Comparison of ENCODE assay signal across 1 cellular context in the genomic region with DNA sequence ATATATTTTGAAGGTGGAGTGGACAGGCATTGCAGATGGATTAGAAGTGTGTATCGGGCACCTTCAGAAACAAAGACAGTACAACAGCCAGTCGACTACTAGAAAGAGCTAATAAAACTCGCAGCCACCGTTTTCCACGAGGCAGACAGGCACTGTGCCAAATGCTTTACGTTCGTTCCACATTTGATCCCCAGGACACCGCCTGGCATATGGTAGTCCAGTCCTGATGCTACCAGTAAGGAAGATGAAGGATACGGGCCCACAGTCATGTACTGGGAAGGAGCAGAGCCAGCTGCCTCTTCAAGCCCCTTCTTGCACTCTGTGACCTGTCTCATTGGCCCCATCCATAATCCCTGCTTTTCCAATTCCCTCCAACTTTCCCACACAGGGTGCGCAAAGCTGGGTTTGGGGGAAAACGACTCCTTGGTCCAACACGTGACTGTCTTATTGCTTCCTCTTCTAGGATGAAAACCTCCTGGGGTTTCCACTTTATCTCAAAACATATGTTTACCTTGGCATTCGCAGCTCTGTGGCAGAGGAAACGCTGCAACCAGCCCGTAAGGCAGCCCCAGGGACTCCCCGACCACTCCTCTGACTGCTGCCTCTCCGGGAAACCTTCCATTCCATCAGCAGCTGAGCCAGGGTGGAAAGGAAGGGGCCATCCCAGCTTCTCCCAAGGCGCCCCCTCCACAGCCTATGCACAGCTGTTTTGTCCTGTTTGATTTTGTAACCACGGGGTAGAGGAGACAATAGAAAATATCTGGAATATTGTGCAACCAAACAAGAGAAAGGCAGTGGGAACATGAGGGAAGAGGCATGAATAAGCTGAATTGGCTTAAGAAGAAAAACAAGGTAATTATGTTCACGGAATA.
TF ChIP-seq lines count a peak whose summit lies in the region.

No MANE protein-coding gene starts in this region.

TF ChIP-seq in HEK293, 187 proteins besides CTCF, POLR2A, EP300 and RAD21 (continued from another document and continues in another):
- TF ChIP-seq, protein P1, sequence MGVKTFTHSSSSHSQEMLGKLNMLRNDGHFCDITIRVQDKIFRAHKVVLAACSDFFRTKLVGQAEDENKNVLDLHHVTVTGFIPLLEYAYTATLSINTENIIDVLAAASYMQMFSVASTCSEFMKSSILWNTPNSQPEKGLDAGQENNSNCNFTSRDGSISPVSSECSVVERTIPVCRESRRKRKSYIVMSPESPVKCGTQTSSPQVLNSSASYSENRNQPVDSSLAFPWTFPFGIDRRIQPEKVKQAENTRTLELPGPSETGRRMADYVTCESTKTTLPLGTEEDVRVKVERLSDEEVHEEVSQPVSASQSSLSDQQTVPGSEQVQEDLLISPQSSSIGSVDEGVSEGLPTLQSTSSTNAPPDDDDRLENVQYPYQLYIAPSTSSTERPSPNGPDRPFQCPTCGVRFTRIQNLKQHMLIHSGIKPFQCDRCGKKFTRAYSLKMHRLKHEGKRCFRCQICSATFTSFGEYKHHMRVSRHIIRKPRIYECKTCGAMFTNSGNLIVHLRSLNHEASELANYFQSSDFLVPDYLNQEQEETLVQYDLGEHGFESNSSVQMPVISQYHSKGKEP (tag by site-specific recombination; IDR thresholded peaks at IDR 0.05): peak; percentile 73; the same call in 1 of the 2 replicates
- TF ChIP-seq ZNF621 (tag by site-specific recombination; IDR thresholded peaks at IDR 0.05) (no peak), GFI1B (tag by site-specific recombination; IDR thresholded peaks at IDR 0.05) (no peak), ZNF791 (tag by site-specific recombination; IDR thresholded peaks at IDR 0.05) (no peak), ZNF146 (tag by site-specific recombination; IDR thresholded peaks at IDR 0.05) (no peak), ZNF776 (tag by site-specific recombination; IDR thresholded peaks at IDR 0.05; ENCODE audit: borderline replicate concordance) (no peak), ZFP3 (tag by site-specific recombination; IDR thresholded peaks at IDR 0.05; ENCODE audit: low read depth) (no peak), ZNF169 (tag by site-specific recombination; IDR thresholded peaks at IDR 0.05) (no peak), ZNF114 (tag by site-specific recombination; IDR thresholded peaks at IDR 0.05) (no peak), ZNF311 (tag by site-specific recombination; IDR thresholded peaks at IDR 0.05; ENCODE audit: borderline replicate concordance) (no peak), ZNF202 (tag by site-specific recombination; IDR thresholded peaks at IDR 0.05; ENCODE audit: borderline replicate concordance) (no peak), ZNF23 (tag by site-specific recombination; IDR thresholded peaks at IDR 0.05; ENCODE audit: borderline replicate concordance) (no peak), ZNF585B (tag by site-specific recombination; IDR thresholded peaks at IDR 0.05) (no peak), ZFP69B (tag by site-specific recombination; IDR thresholded peaks at IDR 0.05) (peak; percentile 41; the same call in 1 of the 2 replicates), MEIS1 (CRISPR knock-in tag; IDR thresholded peaks at IDR 0.05; ENCODE audit: borderline replicate concordance) (no peak), ZNF792 (tag by site-specific recombination; IDR thresholded peaks at IDR 0.05) (no peak), ZFP41 (tag by site-specific recombination; IDR thresholded peaks at IDR 0.05; ENCODE audit: borderline replicate concordance) (no peak), ZNF292 (tag by site-specific recombination; IDR thresholded peaks at IDR 0.05; ENCODE audit: borderline replicate concordance, low read depth) (no peak), ZNF707 (tag by site-specific recombination; IDR thresholded peaks at IDR 0.05) (no peak), KLF16 (tag by site-specific recombination; IDR thresholded peaks at IDR 0.05) (0 out of 2 replicates have a peak, but pooled peaks have one; percentile 8), ZNF157 (tag by site-specific recombination; IDR thresholded peaks at IDR 0.05) (no peak), REPIN1 (tag by site-specific recombination; IDR thresholded peaks at IDR 0.05; ENCODE audit: low read depth) (no peak), ZNF677 (tag by site-specific recombination; IDR thresholded peaks at IDR 0.05) (no peak), ZNF324 (tag by site-specific recombination; IDR thresholded peaks at IDR 0.05) (no peak), OSR2 (tag by site-specific recombination; IDR thresholded peaks at IDR 0.05) (peak; percentile 71), ZNF335 (tag by site-specific recombination; conservative IDR thresholded peaks at IDR 0.05) (peak; percentile 80), ZNF664 (tag by site-specific recombination; IDR thresholded peaks at IDR 0.05) (no peak), SALL2 (tag by site-specific recombination; IDR thresholded peaks at IDR 0.05; ENCODE audit: borderline replicate concordance) (no peak), SETDB1 (IDR thresholded peaks at IDR 0.05; ENCODE audit: insufficient read length, low read length) (no peak), ZNF843 (tag by site-specific recombination; IDR thresholded peaks at IDR 0.05) (peak; percentile 38; the same call in 1 of the 2 replicates), ZIC2 (tag by site-specific recombination; IDR thresholded peaks at IDR 0.05) (peak; percentile 61), ZNF510 (tag by site-specific recombination; IDR thresholded peaks at IDR 0.05; ENCODE audit: insufficient replicate concordance) (peak; percentile 59), ZNF416 (tag by site-specific recombination; IDR thresholded peaks at IDR 0.05) (no peak), ZNF174 (tag by site-specific recombination; IDR thresholded peaks at IDR 0.05) (no peak), ZBTB48 (tag by site-specific recombination; IDR thresholded peaks at IDR 0.05) (peak; percentile 31; the same call in 1 of the 2 replicates), ZNF514 (tag by site-specific recombination; IDR thresholded peaks at IDR 0.05) (no peak), KLF1 (tag by site-specific recombination; IDR thresholded peaks at IDR 0.05) (no peak), ZNF138 (tag by site-specific recombination; IDR thresholded peaks at IDR 0.05; ENCODE audit: borderline replicate concordance) (no peak), ZNF670 (tag by site-specific recombination; IDR thresholded peaks at IDR 0.05; ENCODE audit: low read depth) (no peak), ZNF433 (tag by site-specific recombination; IDR thresholded peaks at IDR 0.05; ENCODE audit: low read depth) (no peak)
- TF ChIP-seq, protein P2, sequence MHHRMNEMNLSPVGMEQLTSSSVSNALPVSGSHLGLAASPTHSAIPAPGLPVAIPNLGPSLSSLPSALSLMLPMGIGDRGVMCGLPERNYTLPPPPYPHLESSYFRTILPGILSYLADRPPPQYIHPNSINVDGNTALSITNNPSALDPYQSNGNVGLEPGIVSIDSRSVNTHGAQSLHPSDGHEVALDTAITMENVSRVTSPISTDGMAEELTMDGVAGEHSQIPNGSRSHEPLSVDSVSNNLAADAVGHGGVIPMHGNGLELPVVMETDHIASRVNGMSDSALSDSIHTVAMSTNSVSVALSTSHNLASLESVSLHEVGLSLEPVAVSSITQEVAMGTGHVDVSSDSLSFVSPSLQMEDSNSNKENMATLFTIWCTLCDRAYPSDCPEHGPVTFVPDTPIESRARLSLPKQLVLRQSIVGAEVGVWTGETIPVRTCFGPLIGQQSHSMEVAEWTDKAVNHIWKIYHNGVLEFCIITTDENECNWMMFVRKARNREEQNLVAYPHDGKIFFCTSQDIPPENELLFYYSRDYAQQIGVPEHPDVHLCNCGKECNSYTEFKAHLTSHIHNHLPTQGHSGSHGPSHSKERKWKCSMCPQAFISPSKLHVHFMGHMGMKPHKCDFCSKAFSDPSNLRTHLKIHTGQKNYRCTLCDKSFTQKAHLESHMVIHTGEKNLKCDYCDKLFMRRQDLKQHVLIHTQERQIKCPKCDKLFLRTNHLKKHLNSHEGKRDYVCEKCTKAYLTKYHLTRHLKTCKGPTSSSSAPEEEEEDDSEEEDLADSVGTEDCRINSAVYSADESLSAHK (tag by site-specific recombination; IDR thresholded peaks at IDR 0.05): no peak
- TF ChIP-seq, protein P3, sequence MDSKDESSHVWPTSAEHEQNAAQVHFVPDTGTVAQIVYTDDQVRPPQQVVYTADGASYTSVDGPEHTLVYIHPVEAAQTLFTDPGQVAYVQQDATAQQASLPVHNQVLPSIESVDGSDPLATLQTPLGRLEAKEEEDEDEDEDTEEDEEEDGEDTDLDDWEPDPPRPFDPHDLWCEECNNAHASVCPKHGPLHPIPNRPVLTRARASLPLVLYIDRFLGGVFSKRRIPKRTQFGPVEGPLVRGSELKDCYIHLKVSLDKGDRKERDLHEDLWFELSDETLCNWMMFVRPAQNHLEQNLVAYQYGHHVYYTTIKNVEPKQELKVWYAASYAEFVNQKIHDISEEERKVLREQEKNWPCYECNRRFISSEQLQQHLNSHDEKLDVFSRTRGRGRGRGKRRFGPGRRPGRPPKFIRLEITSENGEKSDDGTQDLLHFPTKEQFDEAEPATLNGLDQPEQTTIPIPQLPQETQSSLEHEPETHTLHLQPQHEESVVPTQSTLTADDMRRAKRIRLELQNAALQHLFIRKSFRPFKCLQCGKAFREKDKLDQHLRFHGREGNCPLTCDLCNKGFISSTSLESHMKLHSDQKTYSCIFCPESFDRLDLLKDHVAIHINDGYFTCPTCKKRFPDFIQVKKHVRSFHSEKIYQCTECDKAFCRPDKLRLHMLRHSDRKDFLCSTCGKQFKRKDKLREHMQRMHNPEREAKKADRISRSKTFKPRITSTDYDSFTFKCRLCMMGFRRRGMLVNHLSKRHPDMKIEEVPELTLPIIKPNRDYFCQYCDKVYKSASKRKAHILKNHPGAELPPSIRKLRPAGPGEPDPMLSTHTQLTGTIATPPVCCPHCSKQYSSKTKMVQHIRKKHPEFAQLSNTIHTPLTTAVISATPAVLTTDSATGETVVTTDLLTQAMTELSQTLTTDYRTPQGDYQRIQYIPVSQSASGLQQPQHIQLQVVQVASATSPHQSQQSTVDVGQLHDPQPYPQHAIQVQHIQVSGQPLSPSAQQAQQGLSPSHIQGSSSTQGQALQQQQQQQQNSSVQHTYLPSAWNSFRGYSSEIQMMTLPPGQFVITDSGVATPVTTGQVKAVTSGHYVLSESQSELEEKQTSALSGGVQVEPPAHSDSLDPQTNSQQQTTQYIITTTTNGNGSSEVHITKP (tag by site-specific recombination; IDR thresholded peaks at IDR 0.05): peak; percentile 65
- TF ChIP-seq, protein P4, sequence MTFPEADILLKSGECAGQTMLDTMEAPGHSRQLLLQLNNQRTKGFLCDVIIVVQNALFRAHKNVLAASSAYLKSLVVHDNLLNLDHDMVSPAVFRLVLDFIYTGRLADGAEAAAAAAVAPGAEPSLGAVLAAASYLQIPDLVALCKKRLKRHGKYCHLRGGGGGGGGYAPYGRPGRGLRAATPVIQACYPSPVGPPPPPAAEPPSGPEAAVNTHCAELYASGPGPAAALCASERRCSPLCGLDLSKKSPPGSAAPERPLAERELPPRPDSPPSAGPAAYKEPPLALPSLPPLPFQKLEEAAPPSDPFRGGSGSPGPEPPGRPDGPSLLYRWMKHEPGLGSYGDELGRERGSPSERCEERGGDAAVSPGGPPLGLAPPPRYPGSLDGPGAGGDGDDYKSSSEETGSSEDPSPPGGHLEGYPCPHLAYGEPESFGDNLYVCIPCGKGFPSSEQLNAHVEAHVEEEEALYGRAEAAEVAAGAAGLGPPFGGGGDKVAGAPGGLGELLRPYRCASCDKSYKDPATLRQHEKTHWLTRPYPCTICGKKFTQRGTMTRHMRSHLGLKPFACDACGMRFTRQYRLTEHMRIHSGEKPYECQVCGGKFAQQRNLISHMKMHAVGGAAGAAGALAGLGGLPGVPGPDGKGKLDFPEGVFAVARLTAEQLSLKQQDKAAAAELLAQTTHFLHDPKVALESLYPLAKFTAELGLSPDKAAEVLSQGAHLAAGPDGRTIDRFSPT (tag by site-specific recombination; IDR thresholded peaks at IDR 0.05): no peak
- TF ChIP-seq, protein P5, sequence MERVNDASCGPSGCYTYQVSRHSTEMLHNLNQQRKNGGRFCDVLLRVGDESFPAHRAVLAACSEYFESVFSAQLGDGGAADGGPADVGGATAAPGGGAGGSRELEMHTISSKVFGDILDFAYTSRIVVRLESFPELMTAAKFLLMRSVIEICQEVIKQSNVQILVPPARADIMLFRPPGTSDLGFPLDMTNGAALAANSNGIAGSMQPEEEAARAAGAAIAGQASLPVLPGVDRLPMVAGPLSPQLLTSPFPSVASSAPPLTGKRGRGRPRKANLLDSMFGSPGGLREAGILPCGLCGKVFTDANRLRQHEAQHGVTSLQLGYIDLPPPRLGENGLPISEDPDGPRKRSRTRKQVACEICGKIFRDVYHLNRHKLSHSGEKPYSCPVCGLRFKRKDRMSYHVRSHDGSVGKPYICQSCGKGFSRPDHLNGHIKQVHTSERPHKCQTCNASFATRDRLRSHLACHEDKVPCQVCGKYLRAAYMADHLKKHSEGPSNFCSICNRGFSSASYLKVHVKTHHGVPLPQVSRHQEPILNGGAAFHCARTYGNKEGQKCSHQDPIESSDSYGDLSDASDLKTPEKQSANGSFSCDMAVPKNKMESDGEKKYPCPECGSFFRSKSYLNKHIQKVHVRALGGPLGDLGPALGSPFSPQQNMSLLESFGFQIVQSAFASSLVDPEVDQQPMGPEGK (tag by site-specific recombination; IDR thresholded peaks at IDR 0.05): no peak
- TF ChIP-seq, protein P6, sequence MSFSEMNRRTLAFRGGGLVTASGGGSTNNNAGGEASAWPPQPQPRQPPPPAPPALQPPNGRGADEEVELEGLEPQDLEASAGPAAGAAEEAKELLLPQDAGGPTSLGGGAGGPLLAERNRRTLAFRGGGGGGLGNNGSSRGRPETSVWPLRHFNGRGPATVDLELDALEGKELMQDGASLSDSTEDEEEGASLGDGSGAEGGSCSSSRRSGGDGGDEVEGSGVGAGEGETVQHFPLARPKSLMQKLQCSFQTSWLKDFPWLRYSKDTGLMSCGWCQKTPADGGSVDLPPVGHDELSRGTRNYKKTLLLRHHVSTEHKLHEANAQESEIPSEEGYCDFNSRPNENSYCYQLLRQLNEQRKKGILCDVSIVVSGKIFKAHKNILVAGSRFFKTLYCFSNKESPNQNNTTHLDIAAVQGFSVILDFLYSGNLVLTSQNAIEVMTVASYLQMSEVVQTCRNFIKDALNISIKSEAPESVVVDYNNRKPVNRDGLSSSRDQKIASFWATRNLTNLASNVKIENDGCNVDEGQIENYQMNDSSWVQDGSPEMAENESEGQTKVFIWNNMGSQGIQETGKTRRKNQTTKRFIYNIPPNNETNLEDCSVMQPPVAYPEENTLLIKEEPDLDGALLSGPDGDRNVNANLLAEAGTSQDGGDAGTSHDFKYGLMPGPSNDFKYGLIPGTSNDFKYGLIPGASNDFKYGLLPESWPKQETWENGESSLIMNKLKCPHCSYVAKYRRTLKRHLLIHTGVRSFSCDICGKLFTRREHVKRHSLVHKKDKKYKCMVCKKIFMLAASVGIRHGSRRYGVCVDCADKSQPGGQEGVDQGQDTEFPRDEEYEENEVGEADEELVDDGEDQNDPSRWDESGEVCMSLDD (tag by site-specific recombination; IDR thresholded peaks at IDR 0.05): no peak
- TF ChIP-seq, protein P7, sequence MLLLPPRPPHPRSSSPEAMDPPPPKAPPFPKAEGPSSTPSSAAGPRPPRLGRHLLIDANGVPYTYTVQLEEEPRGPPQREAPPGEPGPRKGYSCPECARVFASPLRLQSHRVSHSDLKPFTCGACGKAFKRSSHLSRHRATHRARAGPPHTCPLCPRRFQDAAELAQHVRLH (tag by site-specific recombination; IDR thresholded peaks at IDR 0.05): no peak
- TF ChIP-seq, protein P8, sequence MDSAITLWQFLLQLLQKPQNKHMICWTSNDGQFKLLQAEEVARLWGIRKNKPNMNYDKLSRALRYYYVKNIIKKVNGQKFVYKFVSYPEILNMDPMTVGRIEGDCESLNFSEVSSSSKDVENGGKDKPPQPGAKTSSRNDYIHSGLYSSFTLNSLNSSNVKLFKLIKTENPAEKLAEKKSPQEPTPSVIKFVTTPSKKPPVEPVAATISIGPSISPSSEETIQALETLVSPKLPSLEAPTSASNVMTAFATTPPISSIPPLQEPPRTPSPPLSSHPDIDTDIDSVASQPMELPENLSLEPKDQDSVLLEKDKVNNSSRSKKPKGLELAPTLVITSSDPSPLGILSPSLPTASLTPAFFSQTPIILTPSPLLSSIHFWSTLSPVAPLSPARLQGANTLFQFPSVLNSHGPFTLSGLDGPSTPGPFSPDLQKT (IDR thresholded peaks at IDR 0.05; ENCODE audit: borderline replicate concordance, low read depth, low read length): no peak
